In genomic region chr3:102255736-102256135, GRCh38 we compare ENCODE assay signal across 23 cellular contexts.
"Had no signal": no experiment of that assay in that cellular context is flagged by ENCODE, and none has a peak within 500 bp of the region (broad histone marks: within the 10 kb centered on the region; RNA-seq: fewer than 3 reads in every experiment).

No MANE protein-coding gene starts in this region.

- H3K9me3 Mint-ChIP-seq: memory B cell; natural killer cell treated with Interleukin-12 subunit alpha and Interleukin-12 subunit beta and Interleukin-15 and Interleukin-18, amount 100 ng/mL, for 72 hours had no signal

- H3K36me3 Mint-ChIP-seq: memory B cell; natural killer cell treated with Interleukin-12 subunit alpha and Interleukin-12 subunit beta and Interleukin-15 and Interleukin-18, amount 100 ng/mL, for 72 hours; neural progenitor cell; type B pancreatic cell had no signal

- FAIRE-seq: colon had no signal

- H3K4me1 ChIP-seq: heart left ventricle, left lung, lower lobe of right lung, suprapubic skin, thyroid gland had no signal

- H3K9ac ChIP-seq: neural progenitor cell had no signal

- H2AFZ ChIP-seq: neural progenitor cell had no signal

- H3K27ac ChIP-seq: heart left ventricle, left lung, lower lobe of right lung, neural progenitor cell, ovary, suprapubic skin, thyroid gland had no signal

- H3K9me3 ChIP-seq: heart left ventricle, left lung, lower lobe of right lung, ovary, suprapubic skin, thyroid gland had no signal

- H3K4me3 Mint-ChIP-seq: memory B cell; natural killer cell treated with Interleukin-12 subunit alpha and Interleukin-12 subunit beta and Interleukin-15 and Interleukin-18, amount 100 ng/mL, for 72 hours; neural progenitor cell; type B pancreatic cell had no signal

- H3K27me3 Mint-ChIP-seq: memory B cell had no signal

- H3K27me3 ChIP-seq: heart left ventricle, left lung, neural progenitor cell, ovary, suprapubic skin, thyroid gland had no signal

- H3K4me2 ChIP-seq: neural progenitor cell, smooth muscle cell had no signal

- DNase-seq: cerebellar nuclear complex; dermis blood vessel endothelial cell; effector CD4-positive, alpha-beta T cell; heart left ventricle; hippocampal formation; islet precursor cell; left lung; lower lobe of right lung; midbrain; nucleus accumbens; ovary; right cardiac atrium; stimulated activated CD4-positive, alpha-beta T cell treated with anti-CD3 and anti-CD28 coated beads, Interleukin-2, amount 100 ng/mL, for 48 hours; stimulated activated naive CD4-positive, alpha-beta T cell treated with Interleukin-2 at 50 U/mL for 16 hours; thyroid gland had no signal

- H3K36me3 ChIP-seq: heart left ventricle, left lung, lower lobe of right lung, neural progenitor cell, ovary, suprapubic skin, thyroid gland had no signal

- H3K27ac Mint-ChIP-seq: memory B cell; natural killer cell treated with Interleukin-12 subunit alpha and Interleukin-12 subunit beta and Interleukin-15 and Interleukin-18, amount 100 ng/mL, for 72 hours; neural progenitor cell; type B pancreatic cell had no signal

- ATAC-seq: esophagus mucosa; heart left ventricle; left lung; lower lobe of right lung; natural killer cell treated with Interleukin-12 subunit alpha and Interleukin-12 subunit beta and Interleukin-15 and Interleukin-18, amount 100 ng/mL, for 72 hours; right cardiac atrium had no signal

- H3K4me3 ChIP-seq: heart left ventricle, left lung, lower lobe of right lung, neural progenitor cell, ovary, smooth muscle cell, suprapubic skin, thyroid gland had no signal
